In genomic region chr7:132002343-132002968, GRCh38 we compare ENCODE assay signal across 25 cellular contexts.
"Had no signal": no experiment of that assay in that cellular context is flagged by ENCODE, and none has a peak within 500 bp of the region (broad histone marks: within the 10 kb centered on the region; RNA-seq: fewer than 3 reads in every experiment).

No MANE protein-coding gene starts in this region.

- ATAC-seq: activated naive CD4-positive, alpha-beta T cell treated with anti-CD3 and anti-CD28 coated beads, Interleukin-2, amount 50 U/mL, for 72 hours; activated T-cell treated with anti-CD3 and anti-CD28 coated beads, Interleukin-2, amount 50 U/mL, for 72 hours; heart left ventricle; left cardiac atrium had no signal

- H3K27me3 ChIP-seq: brain microvascular endothelial cell, colonic mucosa, dorsolateral prefrontal cortex, heart left ventricle, neutrophil, ovary, right atrium auricular region, spleen, testis, uterus had no signal

- H3K4me1 ChIP-seq: colonic mucosa, prostate gland, right atrium auricular region, spleen, testis, uterus had no signal

- H3K27ac ChIP-seq: brain microvascular endothelial cell, colonic mucosa, dorsolateral prefrontal cortex, epithelial cell of prostate, heart left ventricle, neutrophil, ovary, prostate gland, right atrium auricular region, spleen, testis, uterus had no signal

- H3K36me3 ChIP-seq: brain microvascular endothelial cell, colonic mucosa, heart left ventricle, neutrophil, ovary, prostate gland, right atrium auricular region, spleen, uterus had no signal

- H3K9me3 ChIP-seq: colonic mucosa, heart left ventricle, neutrophil, ovary, prostate gland, right atrium auricular region, spleen, testis, uterus had no signal

- DNase-seq: activated B cell treated with CpG ODN at 0.5 μM for 24 hours; activated CD4-positive, alpha-beta memory T cell treated with anti-CD3 and anti-CD28 coated beads, Interleukin-2, amount 10 ng/mL, durations not matched to agents 7 days and 5 days; activated CD4-positive, alpha-beta T cell treated with anti-CD3 and anti-CD28 coated beads for 48 hours; activated gamma-delta T cell; activated T-cell treated with anti-CD3 and anti-CD28 coated beads, Interleukin-2, amount 50 U/mL, for 72 hours; aorta; brain microvascular endothelial cell; colonic mucosa; dorsolateral prefrontal cortex; heart left ventricle; islet precursor cell; left cardiac atrium; ovary; spleen; stimulated activated CD4-positive, alpha-beta T cell treated with anti-CD3 and anti-CD28 coated beads, Interleukin-4, amount 100 ng/mL, for 1 hour; stimulated activated naive CD4-positive, alpha-beta T cell; T1000; testis; trophoblast cell; uterus had no signal

- H3K4me3 ChIP-seq: colonic mucosa, dorsolateral prefrontal cortex, heart left ventricle, ovary, prostate gland, right atrium auricular region, spleen, testis, uterus had no signal
